ENCODE assay signal across 20 cellular contexts in the genomic region with DNA sequence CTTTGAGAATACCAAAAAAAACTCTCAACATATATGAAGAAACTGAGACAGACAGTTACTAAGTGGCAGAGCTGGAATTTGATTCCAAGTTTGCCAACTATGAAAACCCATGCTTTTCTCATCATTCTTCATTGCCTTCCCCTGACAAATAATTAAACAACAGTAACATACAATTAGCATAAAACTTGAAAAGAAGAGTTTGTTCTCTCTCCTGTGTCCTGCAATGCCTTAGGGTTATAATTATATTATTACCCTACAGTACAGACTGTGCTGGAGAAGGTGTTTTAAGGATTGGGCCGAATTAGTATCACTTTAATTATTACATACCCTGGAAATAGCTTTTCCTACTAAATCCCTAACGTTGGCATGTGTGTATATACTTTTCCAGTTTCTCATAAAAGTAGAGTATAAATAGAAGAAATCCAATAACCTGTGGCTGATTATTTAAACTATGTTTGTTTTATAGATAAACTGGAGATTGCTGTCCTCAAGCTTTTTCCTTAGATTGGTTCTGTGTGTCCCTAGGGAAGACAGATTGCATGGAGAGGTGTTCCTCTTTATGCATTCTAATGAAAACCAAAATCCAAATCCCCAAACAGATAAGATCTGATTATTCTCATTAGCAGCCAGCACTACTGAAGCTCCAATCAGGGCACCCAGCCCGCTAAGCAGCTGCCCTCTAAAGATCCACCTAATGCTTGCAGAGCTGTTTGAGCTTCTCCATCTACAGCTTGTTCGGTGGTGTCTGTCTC.
"Had no signal": no experiment of that assay in that cellular context is flagged by ENCODE, and none has a peak within 500 bp of the region (broad histone marks: within the 10 kb centered on the region; RNA-seq: fewer than 3 reads in every experiment).

No MANE protein-coding gene starts in this region.

- H3K27me3 Mint-ChIP-seq: activated B cell treated with CpG ODN at 0.5 μM for 24 hours had no signal

- H3K4me3 ChIP-seq: dorsolateral prefrontal cortex, gastrocnemius medialis, heart right ventricle, lower lobe of right lung, prostate gland, skin epidermis, transverse colon, vagina had no signal

- ATAC-seq: activated CD8-positive, alpha-beta T cell treated with anti-CD3 and anti-CD28 coated beads, Interleukin-2, amount 10 ng/mL, durations not matched to agents 7 days and 5 days; activated naive CD4-positive, alpha-beta T cell treated with anti-CD3 and anti-CD28 coated beads, Interleukin-2, amount 50 U/mL, for 72 hours; activated T-cell treated with anti-CD3 and anti-CD28 coated beads, Interleukin-2, amount 50 U/mL, for 72 hours; gastrocnemius medialis; heart right ventricle; left colon; lower lobe of right lung; stimulated activated naive CD8-positive, alpha-beta T cell treated with anti-CD3 and anti-CD28 coated beads, Interleukin-15, Interleukin-2, amounts not matched to agents 100 U/mL and 50 U/mL, for 24 hours had no signal

- H3K4me1 Mint-ChIP-seq: activated B cell treated with CpG ODN at 0.5 μM for 24 hours, endodermal cell, nephron had no signal

- H3K27me3 ChIP-seq: dorsolateral prefrontal cortex, gastrocnemius medialis, heart right ventricle, transverse colon, vagina had no signal

- H3K27ac ChIP-seq: dorsolateral prefrontal cortex, gastrocnemius medialis, heart right ventricle, lower lobe of right lung, prostate gland, skin epidermis, transverse colon, vagina had no signal

- H3K36me3 ChIP-seq: gastrocnemius medialis, heart right ventricle, lower lobe of right lung, prostate gland, transverse colon, vagina had no signal

- DNase-seq: activated B cell treated with CpG ODN at 0.5 μM for 24 hours; activated CD4-positive, alpha-beta T cell treated with anti-CD3 and anti-CD28 coated beads for 48 hours; activated CD8-positive, alpha-beta memory T cell treated with anti-CD3 and anti-CD28 coated beads, Interleukin-2, amount 50 U/mL, for 48 hours; activated CD8-positive, alpha-beta T cell treated with anti-CD3 and anti-CD28 coated beads, Interleukin-2, amount 10 ng/mL, durations not matched to agents 7 days and 5 days; activated gamma-delta T cell; activated T-cell treated with anti-CD3 and anti-CD28 coated beads, Interleukin-2, amount 50 U/mL, for 72 hours; dorsolateral prefrontal cortex; endodermal cell; gastrocnemius medialis; heart right ventricle; left colon; lower lobe of right lung; right cardiac atrium; stimulated activated naive CD8-positive, alpha-beta T cell treated with anti-CD3 and anti-CD28 coated beads, Interleukin-15, Interleukin-2, amounts not matched to agents 100 U/mL and 50 U/mL, for 24 hours; transverse colon had no signal

- H3K27ac Mint-ChIP-seq: activated B cell treated with CpG ODN at 0.5 μM for 24 hours; activated CD8-positive, alpha-beta T cell treated with anti-CD3 and anti-CD28 coated beads, Interleukin-2, amount 10 ng/mL, durations not matched to agents 7 days and 5 days; activated naive CD4-positive, alpha-beta T cell treated with anti-CD3 and anti-CD28 coated beads, Interleukin-2, amount 50 U/mL, for 72 hours; activated T-cell treated with anti-CD3 and anti-CD28 coated beads, Interleukin-2, amount 50 U/mL, for 72 hours; endodermal cell had no signal

- H3K4me3 Mint-ChIP-seq: activated B cell treated with CpG ODN at 0.5 μM for 24 hours; activated CD8-positive, alpha-beta T cell treated with anti-CD3 and anti-CD28 coated beads, Interleukin-2, amount 10 ng/mL, durations not matched to agents 7 days and 5 days; activated T-cell treated with anti-CD3 and anti-CD28 coated beads, Interleukin-2, amount 50 U/mL, for 72 hours; endodermal cell; nephron had no signal

- H3K9me3 ChIP-seq: prostate gland had no signal
